In the genomic region with DNA sequence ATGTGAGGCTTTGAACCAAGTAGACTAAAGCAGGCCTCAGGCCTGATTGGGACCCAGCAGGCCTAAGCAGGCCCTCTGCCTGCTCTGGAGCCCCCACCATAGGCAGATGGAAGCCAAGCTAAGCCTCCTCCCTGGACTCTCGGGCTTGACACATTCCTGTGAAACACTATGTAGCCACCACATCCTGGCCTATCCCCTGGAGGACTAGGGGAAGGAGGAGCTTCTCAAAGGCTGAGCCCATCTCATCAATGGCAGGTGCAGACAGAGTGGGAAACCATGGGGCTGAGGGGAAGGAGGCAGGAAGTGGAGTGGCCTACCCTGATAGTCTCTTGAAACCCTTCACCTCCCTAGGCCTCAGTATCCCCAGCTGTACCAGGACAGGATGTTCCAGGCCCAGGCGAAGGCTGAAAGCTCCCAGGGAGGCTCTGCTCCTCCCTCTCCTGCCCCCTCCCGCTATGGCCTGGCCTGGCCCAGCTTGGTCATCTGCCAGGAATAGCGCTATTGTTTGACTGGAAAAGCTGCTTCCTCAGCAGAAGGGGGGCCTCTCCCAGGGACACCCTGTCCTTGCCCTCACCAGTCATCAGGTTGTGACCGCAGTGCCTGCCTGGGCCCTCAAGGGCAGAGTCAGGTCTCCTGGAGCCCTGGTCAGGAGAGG, we compare ENCODE assay signal across 1 cellular context.
TF ChIP-seq lines count a peak whose summit lies in the region.

No MANE protein-coding gene starts in this region.

TF ChIP-seq in A549, 52 proteins besides CTCF, POLR2A, EP300 and RAD21 (continued from another document):
- TF ChIP-seq HOXA7 (CRISPR knock-in tag; IDR thresholded peaks at IDR 0.05) = no peak
- no peak for TF ChIP-seq HES2 (IDR thresholded peaks at IDR 0.05)
